In genomic region chr7:23434147-23434676, GRCh38 we compare ENCODE assay signal across 2 cellular contexts.
A peak's percentile ranks its signal among the peaks of the same experiment; 100 is the strongest.
TF ChIP-seq lines count a peak whose summit lies in the region.

No MANE protein-coding gene starts in this region.

TF ChIP-seq in HEK293, 187 proteins besides CTCF, POLR2A, EP300 and RAD21:
- TF ChIP-seq PRDM6 (tag by site-specific recombination; IDR thresholded peaks at IDR 0.05): peak; percentile 55; the same call in 1 of the 2 replicates
- TF ChIP-seq ZNF280C (tag by site-specific recombination; IDR thresholded peaks at IDR 0.05): no peak
TF ChIP-seq in HEK293: peak in this region for 1.

TF ChIP-seq in K562, 482 proteins besides CTCF, POLR2A, EP300 and RAD21:
- TF ChIP-seq RNF2 (IDR thresholded peaks at IDR 0.05): no peak
- TF ChIP-seq, protein P1, sequence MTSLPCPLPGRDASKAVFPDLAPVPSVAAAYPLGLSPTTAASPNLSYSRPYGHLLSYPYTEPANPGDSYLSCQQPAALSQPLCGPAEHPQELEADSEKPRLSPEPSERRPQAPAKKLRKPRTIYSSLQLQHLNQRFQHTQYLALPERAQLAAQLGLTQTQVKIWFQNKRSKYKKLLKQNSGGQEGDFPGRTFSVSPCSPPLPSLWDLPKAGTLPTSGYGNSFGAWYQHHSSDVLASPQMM (CRISPR knock-in tag; IDR thresholded peaks at IDR 0.05): no peak
- TF ChIP-seq TAF15 (IDR thresholded peaks at IDR 0.05; ENCODE audit: low read depth, low read length): no peak
- no peak for TF ChIP-seq MIER1 (IDR thresholded peaks at IDR 0.05; ENCODE audit: low read depth)
- no peak for TF ChIP-seq RBM25 (IDR thresholded peaks at IDR 0.05; ENCODE audit: low read depth, low read length, severe bottlenecking)
- TF ChIP-seq MAZ (CRISPR knock-in tag; conservative IDR thresholded peaks at IDR 0.05 in 1 of 2, IDR thresholded peaks at IDR 0.05 in 1 of 2): no peak
- TF ChIP-seq MEIS2 (IDR thresholded peaks at IDR 0.05; ENCODE audit: partially characterized antibody): no peak
- TF ChIP-seq CBFA2T3 (IDR thresholded peaks at IDR 0.05): no peak
- TF ChIP-seq, protein P2, sequence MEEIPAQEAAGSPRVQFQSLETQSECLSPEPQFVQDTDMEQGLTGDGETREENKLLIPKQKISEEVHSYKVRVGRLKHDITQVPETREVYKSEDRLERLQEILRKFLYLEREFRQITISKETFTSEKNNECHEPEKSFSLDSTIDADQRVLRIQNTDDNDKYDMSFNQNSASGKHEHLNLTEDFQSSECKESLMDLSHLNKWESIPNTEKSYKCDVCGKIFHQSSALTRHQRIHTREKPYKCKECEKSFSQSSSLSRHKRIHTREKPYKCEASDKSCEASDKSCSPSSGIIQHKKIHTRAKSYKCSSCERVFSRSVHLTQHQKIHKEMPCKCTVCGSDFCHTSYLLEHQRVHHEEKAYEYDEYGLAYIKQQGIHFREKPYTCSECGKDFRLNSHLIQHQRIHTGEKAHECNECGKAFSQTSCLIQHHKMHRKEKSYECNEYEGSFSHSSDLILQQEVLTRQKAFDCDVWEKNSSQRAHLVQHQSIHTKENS (CRISPR knock-in tag; IDR thresholded peaks at IDR 0.05): no peak
- no peak for TF ChIP-seq ATF1 (CRISPR knock-in tag; IDR thresholded peaks at IDR 0.05)
- TF ChIP-seq ATF1 (tag; IDR thresholded peaks at IDR 0.05): no peak
- TF ChIP-seq ZBED1 (IDR thresholded peaks at IDR 0.05): no peak
TF ChIP-seq in K562: peak in this region for 0.
